12 cellular contexts compared by ENCODE assay signal in genomic region chrX:96453139-96453538, GRCh38.
A peak's percentile ranks its signal among the peaks of the same experiment; 100 is the strongest.
DNase-seq lines count a peak whose midpoint lies in the region; ATAC-seq and TF ChIP-seq lines count a peak whose summit lies in the region.
"Had no signal": no experiment of that assay in that cellular context is flagged by ENCODE, and none has a peak within 500 bp of the region (broad histone marks: within the 10 kb centered on the region; RNA-seq: fewer than 3 reads in every experiment).

No MANE protein-coding gene starts in this region.

- H3K4me3 ChIP-seq in epithelial cell of proximal tubule (ENCODE audit: low read depth, low read length) = no peak overlapping the region
- no peak overlapping the region for H3K4me3 ChIP-seq in MG63
- H3K4me3 ChIP-seq: BLaER1 had no signal

- H3K27me3 ChIP-seq in MG63 = no peaks in the 10 kb centered on the region

- no peak for TF ChIP-seq CTCF in GM13977 (IDR thresholded peaks at IDR 0.05; ENCODE audit: extremely low read depth, insufficient read depth, missing control alignments)
- TF ChIP-seq CTCF in epithelial cell of proximal tubule (conservative IDR thresholded peaks at IDR 0.05; ENCODE audit: low read depth, low read length) = no peak

- DNase-seq in GM13977 (ENCODE audit: low spot score) (peak; percentile 5), epithelial cell of proximal tubule (ENCODE audit: low read depth) (peak; percentile 71), NCI-H526 (lab: John Stamatoyannopoulos, UW) (no peak), MG63 (no peak), HuH-7.5 (ENCODE audit: low spot score) (no peak)
- DNase-seq in activated CD4-positive, alpha-beta T cell treated with anti-CD3 and anti-CD28 coated beads, Interleukin-2, amount 50 U/mL, for 1 hour = no peak
- DNase-seq: IMR-90, NCI-H526 treated with DMSO at 0.1 percent for 48 hours had no signal

- no peaks in the 10 kb centered on the region for H3K9me3 ChIP-seq in MG63
- H3K9me3 ChIP-seq: BLaER1 had no signal

- ATAC-seq in GM21360 (IDR thresholded peaks at IDR 0.05; ENCODE audit: unreplicated experiment) (peak; percentile 83), HG03045 (IDR thresholded peaks at IDR 0.05; ENCODE audit: unreplicated experiment) (peak; percentile 77)
- ATAC-seq: sciatic nerve had no signal

- no peaks in the 10 kb centered on the region for H3K36me3 ChIP-seq in MG63
- H3K36me3 ChIP-seq: BLaER1 had no signal

- in situ Hi-C loops in GM13977 (cut with MboI; ENCODE audit: low pct_unique_long_range_greater_than_20kb, low sequenced_read_pairs, unreplicated experiment) = no loop called here

Comparison
In these comparisons a context has a peak if more than half of its experiments do, and no peak if none do; other contexts are left out.
1. DNase-seq: peak in GM13977 (single experiment) and epithelial cell of proximal tubule (single experiment); none in activated CD4-positive, alpha-beta T cell treated with anti-CD3 and anti-CD28 coated beads, Interleukin-2, amount 50 U/mL, for 1 hour (single experiment), NCI-H526 (0 of 2), MG63 (single experiment) and HuH-7.5 (single experiment).